In the genomic region with DNA sequence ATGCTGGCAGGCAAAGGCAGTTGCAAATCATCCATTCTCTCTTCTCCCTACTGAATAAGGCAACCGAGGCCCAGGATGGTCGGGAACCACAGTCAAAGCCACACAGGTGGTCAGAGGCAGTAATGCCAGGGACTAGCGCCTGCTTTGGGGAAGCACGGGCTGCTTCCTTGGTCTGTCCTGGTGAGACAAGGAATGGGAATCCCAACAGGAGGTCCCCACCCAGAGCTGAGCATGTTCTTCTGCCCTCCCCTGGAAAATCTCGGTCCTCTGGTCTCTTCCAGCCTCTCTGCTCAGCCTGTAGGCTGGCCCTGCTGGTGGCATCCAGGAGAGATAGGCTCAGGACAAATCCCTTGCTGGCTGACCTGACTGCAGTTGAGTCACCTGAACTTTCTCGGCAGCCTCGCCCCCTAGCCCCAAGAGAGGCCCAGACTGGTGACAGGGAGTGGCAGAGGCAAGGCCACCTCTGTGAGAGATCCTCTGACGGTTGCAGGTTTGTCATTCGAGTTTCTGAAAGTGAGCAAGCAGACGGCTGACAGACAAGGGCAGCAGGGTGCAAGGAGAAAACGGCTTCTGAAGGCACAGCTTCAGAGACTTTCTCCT, we compare ENCODE assay signal across 1 cellular context.
TF ChIP-seq lines count a peak whose summit lies in the region.

No MANE protein-coding gene starts in this region.

TF ChIP-seq in HCT116, 20 proteins besides CTCF, POLR2A, EP300 and RAD21:
- TF ChIP-seq TCF7L2 (IDR thresholded peaks at IDR 0.05; ENCODE audit: borderline replicate concordance, extremely low read depth, insufficient read depth, insufficient read length), result no peak
- no peak for TF ChIP-seq SP1 (IDR thresholded peaks at IDR 0.05; ENCODE audit: low read depth)
- no peak for TF ChIP-seq ZFX (IDR thresholded peaks at IDR 0.05)
- TF ChIP-seq REST (IDR thresholded peaks at IDR 0.05; ENCODE audit: low read depth), result no peak
- no peak for TF ChIP-seq EZH2 (IDR thresholded peaks at IDR 0.05)
- TF ChIP-seq EGR1 (IDR thresholded peaks at IDR 0.05; ENCODE audit: low read depth), result no peak
- TF ChIP-seq EZH2phosphoT487 (IDR thresholded peaks at IDR 0.05; ENCODE audit: borderline replicate concordance), result no peak
- TF ChIP-seq JUND (IDR thresholded peaks at IDR 0.05), result no peak
- no peak for TF ChIP-seq SIN3A (IDR thresholded peaks at IDR 0.05; ENCODE audit: low read depth)
- TF ChIP-seq, protein P1, sequence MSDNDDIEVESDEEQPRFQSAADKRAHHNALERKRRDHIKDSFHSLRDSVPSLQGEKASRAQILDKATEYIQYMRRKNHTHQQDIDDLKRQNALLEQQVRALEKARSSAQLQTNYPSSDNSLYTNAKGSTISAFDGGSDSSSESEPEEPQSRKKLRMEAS (IDR thresholded peaks at IDR 0.05), result no peak
- TF ChIP-seq, protein P2, sequence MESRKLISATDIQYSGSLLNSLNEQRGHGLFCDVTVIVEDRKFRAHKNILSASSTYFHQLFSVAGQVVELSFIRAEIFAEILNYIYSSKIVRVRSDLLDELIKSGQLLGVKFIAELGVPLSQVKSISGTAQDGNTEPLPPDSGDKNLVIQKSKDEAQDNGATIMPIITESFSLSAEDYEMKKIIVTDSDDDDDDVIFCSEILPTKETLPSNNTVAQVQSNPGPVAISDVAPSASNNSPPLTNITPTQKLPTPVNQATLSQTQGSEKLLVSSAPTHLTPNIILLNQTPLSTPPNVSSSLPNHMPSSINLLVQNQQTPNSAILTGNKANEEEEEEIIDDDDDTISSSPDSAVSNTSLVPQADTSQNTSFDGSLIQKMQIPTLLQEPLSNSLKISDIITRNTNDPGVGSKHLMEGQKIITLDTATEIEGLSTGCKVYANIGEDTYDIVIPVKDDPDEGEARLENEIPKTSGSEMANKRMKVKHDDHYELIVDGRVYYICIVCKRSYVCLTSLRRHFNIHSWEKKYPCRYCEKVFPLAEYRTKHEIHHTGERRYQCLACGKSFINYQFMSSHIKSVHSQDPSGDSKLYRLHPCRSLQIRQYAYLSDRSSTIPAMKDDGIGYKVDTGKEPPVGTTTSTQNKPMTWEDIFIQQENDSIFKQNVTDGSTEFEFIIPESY (IDR thresholded peaks at IDR 0.05; ENCODE audit: extremely low read depth, insufficient replicate concordance, low read length), result no peak
- TF ChIP-seq ZNF274 (IDR thresholded peaks at IDR 0.05; ENCODE audit: low read depth, low read length), result no peak
- TF ChIP-seq CBX3 (IDR thresholded peaks at IDR 0.05; ENCODE audit: low read depth), result no peak
- TF ChIP-seq SRF (IDR thresholded peaks at IDR 0.05; ENCODE audit: low read depth), result no peak
- no peak for TF ChIP-seq ATF3 (IDR thresholded peaks at IDR 0.05)
- TF ChIP-seq ELF1 (IDR thresholded peaks at IDR 0.05; ENCODE audit: borderline replicate concordance, low read depth), result no peak
- no peak for TF ChIP-seq POLR2AphosphoS5 (IDR thresholded peaks at IDR 0.05; ENCODE audit: low read depth, low read length)
- no peak for TF ChIP-seq YY1 (IDR thresholded peaks at IDR 0.05; ENCODE audit: extremely low read depth, insufficient replicate concordance, low read depth, low read length)
- no peak for TF ChIP-seq FOSL1 (IDR thresholded peaks at IDR 0.05; ENCODE audit: low read depth)
- no peak for TF ChIP-seq CEBPB (IDR thresholded peaks at IDR 0.05; ENCODE audit: low read depth)
